Comparison of ENCODE assay signal across 8 cellular contexts in genomic region chr6:135506270-135506997, GRCh38. TPM values are rescaled to one million over a fixed set of nuclear protein-coding genes. Genes with fewer than 3 reads are reported as not detected.
A peak's percentile ranks its signal among the peaks of the same experiment; 100 is the strongest.
DNase-seq lines count a peak whose midpoint lies in the region; ATAC-seq, FAIRE-seq and TF ChIP-seq lines count a peak whose summit lies in the region.

No MANE protein-coding gene starts in this region.

- H3K4me1 ChIP-seq in adipocyte (ENCODE audit: control insufficient read depth, insufficient read depth, low read length) (peaks cover 6% of the 10 kb centered on the region), thyroid gland (no peaks in the 10 kb centered on the region)

- peak overlapping the region; percentile 25 for H3K9ac ChIP-seq in adipocyte (ENCODE audit: low read length)

- no peak for TF ChIP-seq POLR2A in thyroid gland (IDR thresholded peaks at IDR 0.05)

- peak; percentile 98 for ATAC-seq in GM18909 (IDR thresholded peaks at IDR 0.05; ENCODE audit: poor library complexity, unreplicated experiment)
- ATAC-seq in HG03066 (IDR thresholded peaks at IDR 0.05; ENCODE audit: low read depth, unreplicated experiment), result peak; percentile 87

- intact Hi-C loops in thyroid gland (cut with DNase I), result no loop called here

- DNase-seq in D721Med (ENCODE audit: insufficient read length, low spot score) (no peak), NCI-H2227 (lab: John Stamatoyannopoulos, UW; ENCODE audit: unreplicated experiment) (peak; percentile 38), adipocyte (ENCODE audit: low read depth) (peak; percentile 78), iPS-NIHi11 (ENCODE audit: low spot score) (peak; percentile 22), thyroid gland (no peak), ureter (ENCODE audit: low spot score) (no peak)

- 67 to 70% methylated on average over 4 of the region's 4 CpGs for WGBS in thyroid gland, 2 donors

- H3K36me3 ChIP-seq in adipocyte (ENCODE audit: control insufficient read depth, insufficient read depth, low read length, severe bottlenecking) (no peaks in the 10 kb centered on the region), thyroid gland (no peaks in the 10 kb centered on the region)

- H3K4me3 ChIP-seq in adipocyte (ENCODE audit: low read length) (no peak overlapping the region), thyroid gland (replicated peaks in 1 of 3) (no peak overlapping the region)

- TF ChIP-seq CTCF in D721Med (IDR thresholded peaks at IDR 0.05; ENCODE audit: insufficient read depth, missing control alignments) (peak; percentile 76), thyroid gland (IDR thresholded peaks at IDR 0.05) (peak in 5 of 6 experiments; percentile 17 to 58 (median 54))

- H3K27ac ChIP-seq in thyroid gland, result no peak overlapping the region

- H3K9me3 ChIP-seq in adipocyte (ENCODE audit: control insufficient read depth, low read length) (no peaks in the 10 kb centered on the region), thyroid gland (no peaks in the 10 kb centered on the region)

- peak; percentile 69 for FAIRE-seq in D721Med (lab: Jason Lieb, UNC)

- H3K27me3 ChIP-seq in adipocyte (replicated peaks; ENCODE audit: control insufficient read depth, insufficient read depth, low read length) (no peaks in the 10 kb centered on the region), thyroid gland (no peaks in the 10 kb centered on the region)

RNA-seq across cellular contexts. Expression of gene AHI1, which starts 8.9 kb away (rescaled TPM):
- total RNA-seq in thyroid gland, result 10 to 100 TPM; 25.5 to 53.3 (median 42.1) TPM
- total RNA-seq in ureter, result 58.1 TPM

Comparison
In these comparisons a context has a peak if more than half of its experiments do, and no peak if none do; other contexts are left out.
1. DNase-seq: peak in NCI-H2227 (single experiment), adipocyte (single experiment) and iPS-NIHi11 (single experiment); none in D721Med (single experiment), thyroid gland (0 of 2) and ureter (single experiment).